ENCODE assay signal across 1 cellular context in the genomic region with DNA sequence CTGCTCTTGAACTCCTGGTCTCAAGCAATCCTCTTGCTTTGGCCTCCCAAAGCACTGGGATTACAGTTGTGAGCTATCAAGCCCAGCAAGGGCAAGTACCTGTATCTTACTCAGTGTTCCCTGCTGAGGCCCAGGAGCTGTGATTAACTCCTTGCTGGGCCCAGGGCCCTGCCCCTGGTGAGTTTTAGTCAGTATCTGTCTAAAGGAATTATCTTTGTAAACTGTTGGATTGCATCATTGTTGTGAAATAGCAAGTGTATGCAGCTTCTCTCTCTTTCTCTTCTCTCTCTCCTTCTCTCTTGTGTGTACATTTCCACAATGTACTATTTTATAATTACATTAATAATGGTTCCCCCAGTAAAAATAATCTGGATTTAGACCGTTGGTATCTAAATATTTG.
TF ChIP-seq lines count a peak whose summit lies in the region.
"Not testable (repeated sequence)": the region's sequence is repeated elsewhere in the genome, so short reads cannot be mapped to it uniquely, and the experiment has no call there.

No MANE protein-coding gene starts in this region.

TF ChIP-seq in K562, 482 proteins besides CTCF, POLR2A, EP300 and RAD21:
- TF ChIP-seq CEBPG (CRISPR knock-in tag; IDR thresholded peaks at IDR 0.05): not testable (repeated sequence)
- TF ChIP-seq CEBPG (tag; conservative IDR thresholded peaks at IDR 0.05 in 1 of 2, IDR thresholded peaks at IDR 0.05 in 1 of 2): peak; percentile 56 to 82; a peak in 3 of 4 replicates
- TF ChIP-seq, protein P1, sequence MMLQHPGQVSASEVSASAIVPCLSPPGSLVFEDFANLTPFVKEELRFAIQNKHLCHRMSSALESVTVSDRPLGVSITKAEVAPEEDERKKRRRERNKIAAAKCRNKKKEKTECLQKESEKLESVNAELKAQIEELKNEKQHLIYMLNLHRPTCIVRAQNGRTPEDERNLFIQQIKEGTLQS (IDR thresholded peaks at IDR 0.05): peak; percentile 53; the same call in 1 of the 2 replicates
- TF ChIP-seq, protein P1 (CRISPR knock-in tag; conservative IDR thresholded peaks at IDR 0.05): not testable (repeated sequence)
